20 cellular contexts compared by ENCODE assay signal in the genomic region with DNA sequence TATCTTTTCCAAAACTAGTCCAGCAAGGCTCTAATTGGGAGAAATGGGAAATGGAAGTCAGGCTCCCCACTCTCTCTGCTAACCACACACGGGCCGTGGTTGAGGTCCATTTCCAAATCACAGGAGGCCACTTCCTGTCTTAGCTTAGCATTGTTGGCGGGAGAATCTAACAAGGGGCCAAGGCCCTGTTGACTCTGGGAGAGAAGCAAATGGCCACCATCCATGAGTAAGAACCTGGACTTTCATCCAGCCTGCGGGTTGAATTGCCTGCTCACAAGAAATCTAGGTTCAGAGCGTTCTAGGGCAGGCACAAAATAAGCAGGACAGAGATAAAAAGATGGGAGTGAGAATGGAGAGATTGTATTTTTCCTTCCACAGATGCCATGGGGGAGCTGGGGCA. TPM values are rescaled to one million over a fixed set of nuclear protein-coding genes. Genes with fewer than 3 reads are reported as not detected.
DNase-seq lines count a peak whose midpoint lies in the region; ATAC-seq and TF ChIP-seq lines count a peak whose summit lies in the region.
"Had no signal": no experiment of that assay in that cellular context is flagged by ENCODE, and none has a peak within 500 bp of the region (broad histone marks: within the 10 kb centered on the region; RNA-seq: fewer than 3 reads in every experiment).

No MANE protein-coding gene starts in this region.

- no peak for TF ChIP-seq CTCF in lower lobe of right lung (IDR thresholded peaks at IDR 0.05)
- TF ChIP-seq CTCF in CD14-positive monocyte (IDR thresholded peaks at IDR 0.05) = no peak
- TF ChIP-seq CTCF in HFFc6 (IDR thresholded peaks at IDR 0.05) = no peak

- H3K4me2 ChIP-seq in BLaER1 treated with 17β-estradiol and CSF1 and Interleukin-3, amounts not matched to agents 10 nM and 100 nM = peak overlapping the region in 6 of 11 experiments; percentile 11 to 68 (median 48); a peak in 12 of 22 replicates
- H3K4me2 ChIP-seq: BLaER1 had no signal

- peaks cover 11 to 17% (median 12%) of the 10 kb centered on the region in 11 experiments for H3K9me3 ChIP-seq in BLaER1 treated with 17β-estradiol and CSF1 and Interleukin-3, amounts not matched to agents 10 nM and 100 nM (replicated peaks in 1 of 11)
- H3K9me3 ChIP-seq in lower lobe of right lung = no peaks in the 10 kb centered on the region
- H3K9me3 ChIP-seq: body of pancreas had no signal

- H3K4me3 Mint-ChIP-seq in CD14-positive monocyte (peak overlapping the region in 1 of 2 donors; percentile 13), HFFc6 (no peak overlapping the region)
- H3K4me3 Mint-ChIP-seq: activated naive CD4-positive, alpha-beta T cell treated with anti-CD3 and anti-CD28 coated beads, Interleukin-2, amount 50 U/mL, for 24 hours had no signal

- peaks cover 0 to 9% (median 5%) of the 10 kb centered on the region in 7 donors for H3K9me3 Mint-ChIP-seq in CD14-positive monocyte
- no peaks in the 10 kb centered on the region for H3K9me3 Mint-ChIP-seq in HFFc6
- H3K9me3 Mint-ChIP-seq: activated naive CD4-positive, alpha-beta T cell treated with anti-CD3 and anti-CD28 coated beads, Interleukin-2, amount 50 U/mL, for 24 hours had no signal

- H3K4me1 ChIP-seq in BLaER1 treated with 17β-estradiol and CSF1 and Interleukin-3, amounts not matched to agents 10 nM and 100 nM = peaks cover 0 to 21% (median 5%) of the 10 kb centered on the region in 10 experiments; a peak in 10 of 20 replicates
- peaks cover 43% of the 10 kb centered on the region for H3K4me1 ChIP-seq in lower lobe of right lung
- H3K4me1 ChIP-seq: BLaER1 had no signal

- H3K4me3 ChIP-seq in BLaER1 treated with 17β-estradiol and CSF1 and Interleukin-3, amounts not matched to agents 10 nM and 100 nM = no peak overlapping the region
- no peak overlapping the region for H3K4me3 ChIP-seq in lower lobe of right lung
- H3K4me3 ChIP-seq: BLaER1, body of pancreas had no signal

- H4K20me1 ChIP-seq in BLaER1 treated with 17β-estradiol and CSF1 and Interleukin-3, amounts not matched to agents 10 nM and 100 nM = no peaks in the 10 kb centered on the region
- H4K20me1 ChIP-seq: BLaER1 had no signal

- H3K27me3 Mint-ChIP-seq in CD14-positive monocyte (ENCODE audit: low read depth in 3 of 3) (peaks cover 55 to 74% (median 56%) of the 10 kb centered on the region in 3 donors), HFFc6 (ENCODE audit: insufficient read depth) (peaks cover 15% of the 10 kb centered on the region)

- H3K27ac Mint-ChIP-seq in CD14-positive monocyte (peak overlapping the region in 2 of 7 donors; percentile 0 to 41), HFFc6 (no peak overlapping the region)
- H3K27ac Mint-ChIP-seq: activated naive CD4-positive, alpha-beta T cell treated with anti-CD3 and anti-CD28 coated beads, Interleukin-2, amount 50 U/mL, for 24 hours had no signal

- intact Hi-C loops in left ventricle myocardium superior (cut with micrococcal nuclease) (no loop called here), sciatic nerve (cut with DNase I) (no loop called here), lower lobe of right lung (cut with DNase I) (no loop called here), CD14-positive monocyte (cut with micrococcal nuclease) (no loop called here)

- H3K27me3 ChIP-seq in BLaER1 treated with 17β-estradiol and CSF1 and Interleukin-3, amounts not matched to agents 10 nM and 100 nM = peaks cover 12 to 20% (median 19%) of the 10 kb centered on the region in 11 experiments
- peaks cover 6% of the 10 kb centered on the region for H3K27me3 ChIP-seq in lower lobe of right lung (ENCODE audit: low read depth)

- ATAC-seq in left ventricle myocardium superior (peak; percentile 33), sciatic nerve (peak; percentile 75), lower lobe of right lung (no peak)
- ATAC-seq: body of pancreas, foreskin keratinocyte had no signal

- peaks cover 36% of the 10 kb centered on the region for H3K4me1 Mint-ChIP-seq in CD14-positive monocyte
- H3K4me1 Mint-ChIP-seq in HFFc6 (ENCODE audit: low read depth) = peaks cover 10% of the 10 kb centered on the region; the same call in 1 of the 2 replicates

- no peaks in the 10 kb centered on the region for H3K36me3 ChIP-seq in BLaER1 treated with 17β-estradiol and CSF1 and Interleukin-3, amounts not matched to agents 10 nM and 100 nM
- H3K36me3 ChIP-seq in lower lobe of right lung = no peaks in the 10 kb centered on the region
- H3K36me3 ChIP-seq: BLaER1 had no signal

- DNase-seq in left ventricle myocardium superior (peak; percentile 31), sciatic nerve (ENCODE audit: low spot score) (no peak), lower lobe of right lung (no peak), SIG-M5 treated with dmso at 0.1 percent for 504 hours (lab: John Stamatoyannopoulos, UW; ENCODE audit: unreplicated experiment) (no peak), CD14-positive monocyte (ENCODE audit: low spot score) (no peak), HFFc6 (no peak)
- DNase-seq: activated CD4-positive, CD25-positive, alpha-beta regulatory T cell treated with anti-CD3 and anti-CD28 coated beads, Interleukin-2, amount 50 U/mL, for 72 hours; body of pancreas; foreskin keratinocyte; kidney glomerular epithelial cell; NCI-H1417 treated with DMSO at 0.1 percent for 48 hours; stimulated activated CD4-positive, alpha-beta T cell treated with anti-CD3 and anti-CD28 coated beads, Interleukin-4, amount 100 ng/mL, for 4 hours had no signal

- 35 to 86% (median 43%) methylated on average over 5 of the region's 5 CpGs for WGBS in adipose tissue, 3 donors

- H3K36me3 Mint-ChIP-seq in CD14-positive monocyte (peaks cover 13 to 30% of the 10 kb centered on the region in 2 donors), HFFc6 (ENCODE audit: low read depth) (no peaks in the 10 kb centered on the region)

- H3K9ac ChIP-seq in BLaER1 treated with 17β-estradiol and CSF1 and Interleukin-3, amounts not matched to agents 10 nM and 100 nM = no peak overlapping the region
- H3K9ac ChIP-seq: BLaER1 had no signal

- H3K27ac ChIP-seq in BLaER1 treated with 17β-estradiol and CSF1 and Interleukin-3, amounts not matched to agents 10 nM and 100 nM = 0 out of 22 replicates have a peak overlapping the region, but pooled peaks of 1 of the 11 experiments have one; percentile 18
- H3K27ac ChIP-seq in adipose tissue (ENCODE audit: low read depth, low read length) = peak overlapping the region; percentile 2
- no peak overlapping the region for H3K27ac ChIP-seq in lower lobe of right lung
- H3K27ac ChIP-seq: BLaER1, body of pancreas, foreskin keratinocyte had no signal

RNA-seq across cellular contexts. Expression of a gene that starts 5.7 kb away (rescaled TPM):
- polyA plus RNA-seq in adipose tissue = 10 to 100 TPM in 2 of 3 donors, 1 to 10 TPM in 1; 2.1 to 24.1 (median 21.7) TPM
- 7.6 TPM for total RNA-seq in left ventricle myocardium superior
- total RNA-seq in sciatic nerve = 56.5 TPM
- 38.7 TPM for total RNA-seq in lower lobe of right lung
- polyA plus RNA-seq in CD14-positive monocyte = 1 to 10 TPM in 1 of 2 donors, not detected in 1; 1.6 TPM
- not detected for total RNA-seq in HFFc6 (2021; fragmentation: NEBNext Ultra II Directional; extraction: Animal tissue kit (Norgen Biotek cat#: 25700))
- total RNA-seq: A673; activated CD8-positive, alpha-beta memory T cell treated with anti-CD3 and anti-CD28 coated beads for 36 hours; endothelial cell of umbilical vein; foreskin keratinocyte; G401 had no signal
- polyA plus RNA-seq: endothelial cell of umbilical vein, foreskin keratinocyte had no signal

Comparison
In these comparisons a context has a peak if more than half of its experiments do, and no peak if none do; other contexts are left out.
1. ATAC-seq: peak in left ventricle myocardium superior (single experiment) and sciatic nerve (single experiment); none in lower lobe of right lung (0 of 2).